9 cellular contexts compared by ENCODE assay signal in genomic region chr3:23959147-23959900, GRCh38. TPM values are rescaled to one million over a fixed set of nuclear protein-coding genes. Genes with fewer than 3 reads are reported as not detected.
A peak's percentile ranks its signal among the peaks of the same experiment; 100 is the strongest.
DNase-seq lines count a peak whose midpoint lies in the region; ATAC-seq, FAIRE-seq and TF ChIP-seq lines count a peak whose summit lies in the region.
"Had no signal": no experiment of that assay in that cellular context is flagged by ENCODE, and none has a peak within 500 bp of the region (broad histone marks: within the 10 kb centered on the region; RNA-seq: fewer than 3 reads in every experiment).

No MANE protein-coding gene starts in this region.

- H3K36me3 Mint-ChIP-seq in activated T-helper 17 cell treated with anti-CD3 and anti-CD28 coated beads, Interleukin-2, amount 50 U/mL, for 72 hours (ENCODE audit: low read depth) = peaks cover 80% of the 10 kb centered on the region

- WGBS in hepatocyte (ENCODE audit: low lambda C conversion rate, missing lambda C conversion rate) = 56% methylated on average over 6 of the region's 6 CpGs

- H4K20me1 ChIP-seq in hepatocyte (ENCODE audit: insufficient read depth, poor library complexity, severe bottlenecking) = peaks cover 3% of the 10 kb centered on the region

- H3K4me3 Mint-ChIP-seq in activated T-helper 17 cell treated with anti-CD3 and anti-CD28 coated beads, Interleukin-2, amount 50 U/mL, for 72 hours = peak overlapping the region; percentile 56

- H3K4me1 ChIP-seq in hepatocyte (ENCODE audit: insufficient read depth) = peaks cover 7% of the 10 kb centered on the region

- H3K27ac Mint-ChIP-seq in activated T-helper 17 cell treated with anti-CD3 and anti-CD28 coated beads, Interleukin-2, amount 50 U/mL, for 72 hours = peak overlapping the region; percentile 91

- peak overlapping the region; percentile 20 for H3K27ac ChIP-seq in hepatocyte

- peaks cover 13% of the 10 kb centered on the region for H3K79me2 ChIP-seq in hepatocyte

- peak; percentile 94 for ATAC-seq in activated T-helper 17 cell treated with anti-CD3 and anti-CD28 coated beads, Interleukin-2, amount 50 U/mL, for 72 hours (replicated peaks)
- ATAC-seq in GM18505 (IDR thresholded peaks at IDR 0.05; ENCODE audit: unreplicated experiment) = no peak

- no peaks in the 10 kb centered on the region for H3K27me3 ChIP-seq in hepatocyte

- no peaks in the 10 kb centered on the region for H3K9me2 ChIP-seq in hepatocyte (replicated peaks; ENCODE audit: insufficient read depth)

- peak; percentile 24 for DNase-seq in stimulated activated CD4-positive, alpha-beta T cell treated with anti-CD3 and anti-CD28 coated beads, Interleukin-15, amount 100 ng/mL, for 24 hours
- DNase-seq in stimulated activated CD4-positive, alpha-beta T cell treated with anti-CD3 and anti-CD28 coated beads, Interleukin-2, amount 100 ng/mL, for 48 hours = no peak
- DNase-seq in hepatocyte (ENCODE audit: low spot score) = peak; percentile 28
- peak; percentile 57 for DNase-seq in urothelium cell line (ENCODE audit: low spot score)
- no peak for DNase-seq in mesenteric fat pad (ENCODE audit: low spot score)
- DNase-seq in NCI-H2196 treated with DMSO at 0.1 percent for 48 hours (lab: John Stamatoyannopoulos, UW; ENCODE audit: unreplicated experiment) = no peak
- DNase-seq: DND-41 had no signal

- no peak for TF ChIP-seq CTCF in hepatocyte (IDR thresholded peaks at IDR 0.05; ENCODE audit: poor library complexity)

- no peak for TF ChIP-seq POLR2A in GM18505 (IDR thresholded peaks at IDR 0.05; ENCODE audit: borderline replicate concordance, extremely low read depth, insufficient read depth, insufficient read length)

- H3K4me2 ChIP-seq in hepatocyte = peak overlapping the region; percentile 7

- no peak overlapping the region for H2AFZ ChIP-seq in hepatocyte

- H3K9me3 ChIP-seq in hepatocyte (ENCODE audit: low read depth) = no peaks in the 10 kb centered on the region

- peaks cover 29% of the 10 kb centered on the region for H3K4me1 Mint-ChIP-seq in activated T-helper 17 cell treated with anti-CD3 and anti-CD28 coated beads, Interleukin-2, amount 50 U/mL, for 72 hours

- no peak overlapping the region for H3K4me3 ChIP-seq in hepatocyte

- FAIRE-seq in urothelium cell line (lab: Jason Lieb, UNC) = no peak

- no peaks in the 10 kb centered on the region for H3K36me3 ChIP-seq in hepatocyte (replicated peaks; ENCODE audit: insufficient read depth, low read depth)

- no peaks in the 10 kb centered on the region for H3K9me3 Mint-ChIP-seq in activated T-helper 17 cell treated with anti-CD3 and anti-CD28 coated beads, Interleukin-2, amount 50 U/mL, for 72 hours

- H3K27me3 Mint-ChIP-seq in activated T-helper 17 cell treated with anti-CD3 and anti-CD28 coated beads, Interleukin-2, amount 50 U/mL, for 72 hours = no peaks in the 10 kb centered on the region

RNA-seq across cellular contexts. Expression of gene NR1D2, which starts 14.2 kb away (rescaled TPM):
- 10 to 100 TPM; 10.6 to 15.9 TPM for total RNA-seq in activated T-helper 17 cell treated with anti-CD3 and anti-CD28 coated beads, Interleukin-2, amount 50 U/mL, for 72 hours
- total RNA-seq in hepatocyte (16.9 and 18.3 TPM in 2 replicates), mesenteric fat pad (19.4 TPM)
- 6.8 and 7.2 TPM in 2 replicates for polyA plus RNA-seq in hepatocyte

RNA-seq across cellular contexts. Expression of gene RPL15, which starts 42.4 kb away (rescaled TPM):
- total RNA-seq in activated T-helper 17 cell treated with anti-CD3 and anti-CD28 coated beads, Interleukin-2, amount 50 U/mL, for 72 hours = 1,000 to 10,000 TPM; 2,157 to 2,530 TPM
- total RNA-seq in hepatocyte = 2,924 and 3,305 TPM in 2 replicates
- 1,254 and 1,318 TPM in 2 replicates for polyA plus RNA-seq in hepatocyte
- 1,360 TPM for total RNA-seq in mesenteric fat pad

RNA-seq across cellular contexts. Expression of gene NKIRAS1, which starts 42.5 kb away (rescaled TPM):
- total RNA-seq in activated T-helper 17 cell treated with anti-CD3 and anti-CD28 coated beads, Interleukin-2, amount 50 U/mL, for 72 hours = 1 to 10 TPM; 5.1 to 6.2 TPM
- total RNA-seq in hepatocyte (16.2 and 19.8 TPM in 2 replicates), mesenteric fat pad (15.7 TPM)
- polyA plus RNA-seq in hepatocyte = 14.8 and 16.9 TPM in 2 replicates

Comparison
In these comparisons a context has a peak if more than half of its experiments do, and no peak if none do; other contexts are left out.
1. DNase-seq: peak in stimulated activated CD4-positive, alpha-beta T cell treated with anti-CD3 and anti-CD28 coated beads, Interleukin-15, amount 100 ng/mL, for 24 hours (single experiment), hepatocyte (single experiment) and urothelium cell line (single experiment); none in stimulated activated CD4-positive, alpha-beta T cell treated with anti-CD3 and anti-CD28 coated beads, Interleukin-2, amount 100 ng/mL, for 48 hours (0 of 2), mesenteric fat pad (single experiment) and NCI-H2196 treated with DMSO at 0.1 percent for 48 hours (single experiment).